22 cellular contexts compared by ENCODE assay signal in genomic region chr14:35666429-35667043, GRCh38.
DNase-seq lines count a peak whose midpoint lies in the region; ATAC-seq, FAIRE-seq and TF ChIP-seq lines count a peak whose summit lies in the region.
"Had no signal": no experiment of that assay in that cellular context is flagged by ENCODE, and none has a peak within 500 bp of the region (broad histone marks: within the 10 kb centered on the region; RNA-seq: fewer than 3 reads in every experiment).

No MANE protein-coding gene starts in this region.

- FAIRE-seq in HepG2 (lab: Jason Lieb, UNC) (no peak), A549 (lab: Jason Lieb, UNC) (no peak), GM12878 (lab: Jason Lieb, UNC) (no peak)
- FAIRE-seq: A204.1, G401.6, GM12892, GM18507 had no signal

- no peak for TF ChIP-seq RAD21 in HepG2 (CRISPR knock-in tag; IDR thresholded peaks at IDR 0.05)
- no peak for TF ChIP-seq RAD21 in A549 (conservative IDR thresholded peaks at IDR 0.05 in 1 of 2, IDR thresholded peaks at IDR 0.05 in 1 of 2)
- TF ChIP-seq RAD21 in IMR-90 (IDR thresholded peaks at IDR 0.05; ENCODE audit: low read length), result no peak
- TF ChIP-seq RAD21 in GM12878 (IDR thresholded peaks at IDR 0.05; ENCODE audit: insufficient read depth, low read depth, low read length), result no peak

- H3K4me2 ChIP-seq in HepG2 (ENCODE audit: low read depth, low read length) (no peak overlapping the region), A549 (no peak overlapping the region), IMR-90 (ENCODE audit: low read depth, low read length) (no peak overlapping the region), GM12878 (ENCODE audit: control insufficient read depth, insufficient read depth) (no peak overlapping the region)
- H3K4me2 ChIP-seq: BLaER1 treated with 17β-estradiol and CSF1 and Interleukin-3, amounts not matched to agents 10 nM and 100 nM had no signal

- H4K91ac ChIP-seq in IMR-90 (ENCODE audit: insufficient read depth, low read depth, low read length), result no peak overlapping the region

- H2AFZ ChIP-seq in HepG2 (ENCODE audit: low read length) (no peak overlapping the region), IMR-90 (replicated peaks; ENCODE audit: low read length, poor library complexity) (no peak overlapping the region), GM12878 (ENCODE audit: control insufficient read depth, low read depth, low read length) (no peak overlapping the region)

- no peak for TF ChIP-seq POLR2A in HepG2 (IDR thresholded peaks at IDR 0.05; ENCODE audit: insufficient read depth in 1 of 2, low read depth in 2 of 2, low read length in 2 of 2)
- TF ChIP-seq POLR2A in right lobe of liver (IDR thresholded peaks at IDR 0.05), result no peak
- no peak for TF ChIP-seq POLR2A in A549 (IDR thresholded peaks at IDR 0.05; ENCODE audit: low read length)
- TF ChIP-seq POLR2A in IMR-90 (IDR thresholded peaks at IDR 0.05; ENCODE audit: low read depth, low read length), result no peak
- TF ChIP-seq POLR2A in GM12878 (IDR thresholded peaks at IDR 0.05; ENCODE audit: low read depth, low read length), result no peak

- H3K79me1 ChIP-seq in IMR-90 (ENCODE audit: low read depth in 1 of 2, low read length in 2 of 2), result no peaks in the 10 kb centered on the region

- no peak overlapping the region for H2AK9ac ChIP-seq in IMR-90 (replicated peaks; ENCODE audit: low read depth, low read length, poor library complexity)

- POLR2A ChIA-PET in HepG2 (lab: Yijun Ruan, JAX) (no interaction called here), A549 (lab: Yijun Ruan, JAX) (no interaction called here), IMR-90 (lab: Charles Lee; ENCODE audit: unreplicated experiment) (no interaction called here), GM12878 (lab: Charles Lee) (no interaction called here)

- no peak overlapping the region for H2AK5ac ChIP-seq in IMR-90 (ENCODE audit: low read depth, low read length)

- H4K20me1 ChIP-seq in HepG2 (ENCODE audit: insufficient read depth, low read length), result no peaks in the 10 kb centered on the region
- H4K20me1 ChIP-seq in IMR-90 (ENCODE audit: insufficient read depth, low read length), result no peaks in the 10 kb centered on the region
- no peaks in the 10 kb centered on the region for H4K20me1 ChIP-seq in GM12878 (ENCODE audit: control insufficient read depth, insufficient read depth)
- H4K20me1 ChIP-seq: BLaER1 treated with 17β-estradiol and CSF1 and Interleukin-3, amounts not matched to agents 10 nM and 100 nM had no signal

- no peak overlapping the region for H2BK15ac ChIP-seq in IMR-90 (ENCODE audit: low read depth, low read length)

- no peak overlapping the region for H2BK20ac ChIP-seq in IMR-90 (ENCODE audit: low read depth, low read length)

- no peak overlapping the region for H3K4me3 ChIP-seq in HepG2 (replicated peaks in 1 of 3; ENCODE audit: insufficient read depth in 1 of 3, low read depth in 2 of 3, low read length in 3 of 3)
- no peak overlapping the region for H3K4me3 ChIP-seq in right lobe of liver
- no peak overlapping the region for H3K4me3 ChIP-seq in A549
- no peak overlapping the region for H3K4me3 ChIP-seq in IMR-90 (ENCODE audit: insufficient read depth, low read depth, low read length)
- H3K4me3 ChIP-seq in GM12878, result no peak overlapping the region
- H3K4me3 ChIP-seq: BLaER1 treated with 17β-estradiol and CSF1 and Interleukin-3, amounts not matched to agents 10 nM and 100 nM had no signal

- CTCF ChIA-PET in HepG2 (lab: Yijun Ruan, JAX; ENCODE audit: low intra/inter-chr PET ratio, low total read pairs) (no interaction called here), A549 (lab: Yijun Ruan, JAX) (no interaction called here), IMR-90 (lab: Yijun Ruan, JAX) (interaction anchor here (0.7 kb wide), 1 partner anchor 81 kb away, joined by 3 read pairs; no protein-coding TSS in a partner anchor), GM12878 (lab: Yijun Ruan, JAX) (no interaction called here)

- dilution Hi-C loops in IMR-90 (cut with HindIII; ENCODE audit: low sequenced_read_pairs, unreplicated experiment), result no loop called here

- H3K36me3 ChIP-seq in HepG2 (replicated peaks in 1 of 2; ENCODE audit: control insufficient read depth in 1 of 2, insufficient read depth in 2 of 2, low read length in 2 of 2) (peaks cover 3 to 51% of the 10 kb centered on the region in 2 experiments), right lobe of liver (peaks cover 0 to 6% (median 3%) of the 10 kb centered on the region in 4 donors), IMR-90 (ENCODE audit: control insufficient read depth, insufficient read depth, low read length) (peaks cover 6% of the 10 kb centered on the region), GM12878 (ENCODE audit: control insufficient read depth in 2 of 2, insufficient read depth in 2 of 2, low read length in 1 of 2) (no peaks in the 10 kb centered on the region; a peak in 1 of 4 replicates)

- in situ Hi-C loops in HepG2 (cut with HindIII; ENCODE audit: extremely low pct_ligation_motif_present, low pct_unique_long_range_greater_than_20kb) (no loop called here), IMR-90 (cut with MboI; ENCODE audit: low sequenced_read_pairs) (no loop called here), GM12878 (cut with MboI) (no loop called here)

- H2BK120ac ChIP-seq in IMR-90 (ENCODE audit: low read depth, low read length), result no peak overlapping the region

- H3K4me1 ChIP-seq in HepG2 (ENCODE audit: insufficient read depth, low read length) (peaks cover 15% of the 10 kb centered on the region), right lobe of liver (no peaks in the 10 kb centered on the region), A549 (no peaks in the 10 kb centered on the region), IMR-90 (ENCODE audit: control insufficient read depth, insufficient read depth, low read length) (no peaks in the 10 kb centered on the region), GM12878 (ENCODE audit: control insufficient read depth, insufficient read depth, low read length) (no peaks in the 10 kb centered on the region)
- H3K4me1 ChIP-seq: BLaER1 treated with 17β-estradiol and CSF1 and Interleukin-3, amounts not matched to agents 10 nM and 100 nM had no signal

- H3K18ac ChIP-seq in IMR-90 (ENCODE audit: low read depth, low read length), result no peak overlapping the region

- TF ChIP-seq CTCF in HepG2 (CRISPR knock-in tag; IDR thresholded peaks at IDR 0.05) (no peak), right lobe of liver (IDR thresholded peaks at IDR 0.05) (no peak), A549 (IDR thresholded peaks at IDR 0.05) (no peak), IMR-90 (conservative IDR thresholded peaks at IDR 0.05; ENCODE audit: low read depth, low read length) (no peak), GM12878 (IDR thresholded peaks at IDR 0.05 in 2 of 3, conservative IDR thresholded peaks at IDR 0.05 in 1 of 3; ENCODE audit: control insufficient read depth in 2 of 3, extremely low read depth in 1 of 3, insufficient read depth in 1 of 3, low read depth in 3 of 3, low read length in 3 of 3) (no peak)

- H3K9ac ChIP-seq in HepG2 (ENCODE audit: insufficient read depth, low read depth, low read length) (no peak overlapping the region), IMR-90 (ENCODE audit: low read depth, low read length) (no peak overlapping the region), GM12878 (ENCODE audit: control insufficient read depth, insufficient read depth, low read length) (no peak overlapping the region)
- H3K9ac ChIP-seq: BLaER1 treated with 17β-estradiol and CSF1 and Interleukin-3, amounts not matched to agents 10 nM and 100 nM had no signal

- no peak overlapping the region for H3K4ac ChIP-seq in IMR-90 (ENCODE audit: low read depth, low read length)

- no peak overlapping the region for H4K8ac ChIP-seq in IMR-90 (ENCODE audit: low read depth in 2 of 2, low read length in 2 of 2)

- H4K5ac ChIP-seq in IMR-90 (ENCODE audit: low read depth, low read length), result no peak overlapping the region

- H3K9me3 ChIP-seq in HepG2 (ENCODE audit: low read length) (no peaks in the 10 kb centered on the region), right lobe of liver (no peaks in the 10 kb centered on the region), A549 (no peaks in the 10 kb centered on the region), IMR-90 (ENCODE audit: control insufficient read depth, insufficient read depth, low read length) (no peaks in the 10 kb centered on the region), GM12878 (replicated peaks; ENCODE audit: control insufficient read depth, insufficient read depth, low read length) (no peaks in the 10 kb centered on the region)
- H3K9me3 ChIP-seq: BLaER1 treated with 17β-estradiol and CSF1 and Interleukin-3, amounts not matched to agents 10 nM and 100 nM had no signal

- H3K56ac ChIP-seq in IMR-90 (ENCODE audit: extremely low read depth, insufficient read depth, low read length), result no peak overlapping the region

- ATAC-seq in HepG2 (no peak), right lobe of liver (no peak), A549 (no peak), IMR-90 (ENCODE audit: low read depth) (no peak), GM12878 (no peak)
- ATAC-seq: CD8-positive, alpha-beta T cell had no signal

- peaks cover 4% of the 10 kb centered on the region; the same call in 1 of the 2 replicates for H3K9me1 ChIP-seq in IMR-90 (ENCODE audit: insufficient read depth, low read length)

- intact Hi-C loops in HepG2 (cut with micrococcal nuclease; ENCODE audit: unreplicated experiment), result no loop called here
- intact Hi-C loops in right lobe of liver (cut with DNase I), result no loop called here
- intact Hi-C loops in IMR-90 (cut with micrococcal nuclease), result no loop called here
- intact Hi-C loops in GM12878 (cut with micrococcal nuclease; ENCODE audit: unreplicated experiment), result no loop called here

- H2BK5ac ChIP-seq in IMR-90 (ENCODE audit: low read depth, low read length, poor library complexity, severe bottlenecking), result no peak overlapping the region

- SMC1A ChIA-PET in GM12878 (lab: Charles Lee; ENCODE audit: uncharacterized antibody, unreplicated experiment), result no interaction called here

- H3K79me2 ChIP-seq in HepG2 (ENCODE audit: insufficient read depth, low read length) (no peaks in the 10 kb centered on the region), GM12878 (ENCODE audit: control insufficient read depth, insufficient read depth, low read length) (no peaks in the 10 kb centered on the region)

- BruUV-seq in HepG2 (replicated peaks; lab: Mats Ljungman, UMichigan) (no TSS peak), IMR-90 (replicated peaks; lab: Mats Ljungman, UMichigan) (no TSS peak), GM12878 (replicated peaks; lab: Mats Ljungman, UMichigan) (no TSS peak)

- TF ChIP-seq EP300 in HepG2 (IDR thresholded peaks at IDR 0.05; ENCODE audit: low read depth in 2 of 2, low read length in 2 of 2) (no peak), HepG2 (CRISPR knock-in tag; IDR thresholded peaks at IDR 0.05; ENCODE audit: borderline replicate concordance) (no peak), A549 (IDR thresholded peaks at IDR 0.05) (no peak), GM12878 (IDR thresholded peaks at IDR 0.05; ENCODE audit: borderline replicate concordance in 1 of 2, control insufficient read depth in 1 of 2, low read depth in 2 of 2, low read length in 2 of 2) (no peak)

- H3K27me3 ChIP-seq in HepG2 (ENCODE audit: control insufficient read depth in 1 of 2, insufficient read depth in 2 of 2, low read length in 2 of 2), result no peaks in the 10 kb centered on the region
- no peaks in the 10 kb centered on the region for H3K27me3 ChIP-seq in right lobe of liver
- H3K27me3 ChIP-seq in IMR-90 (ENCODE audit: control insufficient read depth, insufficient read depth, low read length), result no peaks in the 10 kb centered on the region
- no peaks in the 10 kb centered on the region for H3K27me3 ChIP-seq in GM12878 (replicated peaks in 1 of 2; ENCODE audit: control insufficient read depth in 2 of 2, insufficient read depth in 2 of 2, low read length in 1 of 2)
- H3K27me3 ChIP-seq: BLaER1 treated with 17β-estradiol and CSF1 and Interleukin-3, amounts not matched to agents 10 nM and 100 nM had no signal

- no peak overlapping the region for H3K23ac ChIP-seq in IMR-90 (ENCODE audit: low read depth, low read length)

- RAD21 ChIA-PET in GM12878 (lab: Charles Lee; ENCODE audit: unreplicated experiment), result no interaction called here

- H3K27ac ChIP-seq in HepG2 (ENCODE audit: extremely low read length, insufficient read depth, low read length) (no peak overlapping the region), right lobe of liver (no peak overlapping the region), A549 (no peak overlapping the region), IMR-90 (ENCODE audit: insufficient read depth, low read length) (no peak overlapping the region), GM12878 (ENCODE audit: control insufficient read depth, insufficient read depth) (no peak overlapping the region)
- H3K27ac ChIP-seq: BLaER1 treated with 17β-estradiol and CSF1 and Interleukin-3, amounts not matched to agents 10 nM and 100 nM; C4-2B had no signal

- no peak for DNase-seq in HepG2 (ENCODE audit: low spot score)
- DNase-seq in right lobe of liver, result no peak
- DNase-seq in A549 (ENCODE audit: low read depth in 1 of 2, low spot score in 1 of 2), result no peak
- DNase-seq in IMR-90, result no peak
- DNase-seq in GM12878 (ENCODE audit: low read depth, low spot score), result no peak
- no peak for DNase-seq in DMS153 treated with DMSO at 0.1 percent for 48 hours (lab: John Stamatoyannopoulos, UW; ENCODE audit: unreplicated experiment)
- DNase-seq in COLO829 (ENCODE audit: low spot score), result no peak
- DNase-seq: 8988T; AML-193; CD4-positive, alpha-beta T cell; CD8-positive, alpha-beta T cell; COR-L47; DMS 273 treated with DMSO at 0.1 percent for 48 hours; DMS153; DMS79 treated with DMSO at 0.1 percent for 48 hours; GF-D8 had no signal

- no peak overlapping the region for H3K14ac ChIP-seq in IMR-90 (replicated peaks; ENCODE audit: low read depth, low read length)

Comparison
In these comparisons a context has a peak if more than half of its experiments do, and no peak if none do; other contexts are left out.
1. Of the 75 proteins assayed by ChIP-seq in both HepG2 and GM12878: peak only in HepG2: none; only in GM12878: JUNB; in both: none; in neither: 74.